Comparison of ENCODE assay signal across 25 cellular contexts in genomic region chr1:94146273-94146672, GRCh38. TPM values are rescaled to one million over a fixed set of nuclear protein-coding genes. Genes with fewer than 3 reads are reported as not detected.
"Had no signal": no experiment of that assay in that cellular context is flagged by ENCODE, and none has a peak within 500 bp of the region (broad histone marks: within the 10 kb centered on the region; RNA-seq: fewer than 3 reads in every experiment).

No MANE protein-coding gene starts in this region.

- H3K9ac ChIP-seq: KMS-11, SK-N-SH had no signal

- DNase-seq: Kasumi-1, MM.1S, MV-4-11, NCI-H1048, NCI-H1105 treated with DMSO at 0.1 percent for 48 hours, NCI-H1417 treated with DMSO at 0.1 percent for 48 hours, NCI-H146, NCI-H187, NCI-H2029, NCI-H2081 treated with DMSO at 0.1 percent for 48 hours, NCI-H2171, NCI-H226, NCI-H446, NCI-H510A, NCI-H524 treated with DMSO at 0.1 percent for 48 hours, NCI-H69, NCI-H774, Right ventricle myocardium superior, RPMI8226, SIG-M5, SK-N-SH had no signal

- H3K4me2 ChIP-seq: KMS-11, SK-N-SH had no signal

- H3K4me3 ChIP-seq: K562 had no signal

- H3K9me3 ChIP-seq: SK-N-SH had no signal

- H3K27ac ChIP-seq: KMS-11 had no signal

RNA-seq across cellular contexts. Expression of gene ABCA4, which starts 25.3 kb away (rescaled TPM):
- total RNA-seq: K562, SK-MEL-5 had no signal
- polyA plus RNA-seq: IgD-negative memory B cell had no signal
